In genomic region chr6:158818580-158819212, GRCh38 we compare ENCODE assay signal across 8 cellular contexts. TPM values are rescaled to one million over a fixed set of nuclear protein-coding genes. Genes with fewer than 3 reads are reported as not detected.
DNase-seq lines count a peak whose midpoint lies in the region; ATAC-seq and TF ChIP-seq lines count a peak whose summit lies in the region.

No MANE protein-coding gene starts in this region.

- no peaks in the 10 kb centered on the region for H3K27me3 Mint-ChIP-seq in activated T-helper 2 cell treated with anti-CD3 and anti-CD28 coated beads, Interferon-gamma antibody, Interleukin-2, Interleukin-4, amounts not matched to agents 10 μg/mL and 5 μg/mL and 100 μg/mL, durations not matched to agents 14 hours and 24 hours and 36 hours (ENCODE audit: low read depth)
- H3K27me3 Mint-ChIP-seq in neural crest cell (ENCODE audit: low read depth) = no peaks in the 10 kb centered on the region

- peaks cover 45% of the 10 kb centered on the region for H3K36me3 Mint-ChIP-seq in activated T-helper 2 cell treated with anti-CD3 and anti-CD28 coated beads, Interferon-gamma antibody, Interleukin-2, Interleukin-4, amounts not matched to agents 10 μg/mL and 5 μg/mL and 100 μg/mL, durations not matched to agents 14 hours and 24 hours and 36 hours (ENCODE audit: low read depth)
- H3K36me3 Mint-ChIP-seq in neural crest cell (ENCODE audit: low read depth) = peaks cover 8% of the 10 kb centered on the region

- intact Hi-C loops in activated T-helper 2 cell treated with anti-CD3 and anti-CD28 coated beads, Interferon-gamma antibody, Interleukin-2, Interleukin-4, amounts not matched to agents 10 μg/mL and 5 μg/mL and 100 μg/mL, durations not matched to agents 14 hours and 24 hours and 36 hours (cut with micrococcal nuclease) = loop anchor here (1.0 to 10.0 kb wide), 7 partner anchors 32 to 1196 kb away; partner anchors contain the start of gene TAGAP

- H3K4me1 Mint-ChIP-seq in activated T-helper 2 cell treated with anti-CD3 and anti-CD28 coated beads, Interferon-gamma antibody, Interleukin-2, Interleukin-4, amounts not matched to agents 10 μg/mL and 5 μg/mL and 100 μg/mL, durations not matched to agents 14 hours and 24 hours and 36 hours (ENCODE audit: low read depth) = peaks cover 48% of the 10 kb centered on the region
- peaks cover 44% of the 10 kb centered on the region for H3K4me1 Mint-ChIP-seq in neural crest cell

- no peaks in the 10 kb centered on the region for H3K9me3 Mint-ChIP-seq in activated T-helper 2 cell treated with anti-CD3 and anti-CD28 coated beads, Interferon-gamma antibody, Interleukin-2, Interleukin-4, amounts not matched to agents 10 μg/mL and 5 μg/mL and 100 μg/mL, durations not matched to agents 14 hours and 24 hours and 36 hours
- H3K9me3 Mint-ChIP-seq in neural crest cell = no peaks in the 10 kb centered on the region

- H3K36me3 ChIP-seq in BE2C (peaks cover 25% of the 10 kb centered on the region), Peyer's patch (peaks cover 0 to 12% (median 0%) of the 10 kb centered on the region in 3 donors), thoracic aorta (no peaks in the 10 kb centered on the region)

- peak; percentile 29 for ATAC-seq in HG03280 (IDR thresholded peaks at IDR 0.05; ENCODE audit: unreplicated experiment)
- peak; percentile 44 for ATAC-seq in thoracic aorta (ENCODE audit: insufficient number of reproducible peaks, low FRiP score, low read depth)

- H3K27ac ChIP-seq in Peyer's patch = peak overlapping the region; percentile 99 to 100 (median 99)
- peak overlapping the region; percentile 89 to 91 for H3K27ac ChIP-seq in thoracic aorta

- H3K4me1 ChIP-seq in BE2C = peaks cover 9% of the 10 kb centered on the region; the same call in 1 of the 2 replicates
- H3K4me1 ChIP-seq in Peyer's patch = peaks cover 0 to 30% (median 6%) of the 10 kb centered on the region in 4 donors
- peaks cover 11 to 37% of the 10 kb centered on the region in 2 donors for H3K4me1 ChIP-seq in thoracic aorta (ENCODE audit: control insufficient read depth in 1 of 2, low read depth in 2 of 2)

- H3K4me3 ChIP-seq in BE2C (ENCODE audit: low read depth, low read length) (peak overlapping the region; percentile 89), Peyer's patch (peak overlapping the region; percentile 75 to 96 (median 86)), fibroblast of the aortic adventitia (ENCODE audit: low read depth, low read length) (peak overlapping the region; percentile 82), thoracic aorta (peak overlapping the region; percentile 86)

- DNase-seq in BE2C = peak; percentile 72
- DNase-seq in GM19238 (ENCODE audit: insufficient read length, low spot score) = peak; percentile 73
- DNase-seq in Peyer's patch = peak; percentile 51 to 85 (median 83)
- peak; percentile 74 for DNase-seq in activated T-helper 2 cell treated with anti-CD3 and anti-CD28 coated beads, Interferon-gamma antibody, Interleukin-2, Interleukin-4, amounts not matched to agents 10 μg/mL and 5 μg/mL and 100 μg/mL, durations not matched to agents 14 hours and 24 hours and 36 hours (ENCODE audit: low spot score)
- peak; percentile 58 for DNase-seq in fibroblast of the aortic adventitia (ENCODE audit: low read depth)
- DNase-seq in neural crest cell (ENCODE audit: low read depth, low spot score) = peak; percentile 52
- DNase-seq in thoracic aorta (ENCODE audit: low spot score) = no peak

- no peak for TF ChIP-seq CTCF in BE2C (IDR thresholded peaks at IDR 0.05; ENCODE audit: low read depth, low read length)
- TF ChIP-seq CTCF in Peyer's patch (IDR thresholded peaks at IDR 0.05) = no peak
- no peak for TF ChIP-seq CTCF in fibroblast of the aortic adventitia (IDR thresholded peaks at IDR 0.05; ENCODE audit: insufficient read depth, low read length)
- no peak for TF ChIP-seq CTCF in neural crest cell (conservative IDR thresholded peaks at IDR 0.05)
- TF ChIP-seq CTCF in thoracic aorta (IDR thresholded peaks at IDR 0.05) = no peak

- TF ChIP-seq POLR2A in Peyer's patch (IDR thresholded peaks at IDR 0.05) = no peak

- peak overlapping the region; percentile 99 for H3K4me3 Mint-ChIP-seq in activated T-helper 2 cell treated with anti-CD3 and anti-CD28 coated beads, Interferon-gamma antibody, Interleukin-2, Interleukin-4, amounts not matched to agents 10 μg/mL and 5 μg/mL and 100 μg/mL, durations not matched to agents 14 hours and 24 hours and 36 hours (ENCODE audit: low read depth)
- peak overlapping the region; percentile 84 for H3K4me3 Mint-ChIP-seq in neural crest cell

- H3K27ac Mint-ChIP-seq in activated T-helper 2 cell treated with anti-CD3 and anti-CD28 coated beads, Interferon-gamma antibody, Interleukin-2, Interleukin-4, amounts not matched to agents 10 μg/mL and 5 μg/mL and 100 μg/mL, durations not matched to agents 14 hours and 24 hours and 36 hours = peak overlapping the region; percentile 62
- H3K27ac Mint-ChIP-seq in neural crest cell (ENCODE audit: unreplicated experiment) = no peak overlapping the region

- no peaks in the 10 kb centered on the region for H3K27me3 ChIP-seq in BE2C
- H3K27me3 ChIP-seq in Peyer's patch = no peaks in the 10 kb centered on the region
- no peaks in the 10 kb centered on the region for H3K27me3 ChIP-seq in thoracic aorta (replicated peaks; ENCODE audit: insufficient read depth)

- H3K9me3 ChIP-seq in BE2C = no peaks in the 10 kb centered on the region
- no peaks in the 10 kb centered on the region for H3K9me3 ChIP-seq in Peyer's patch
- H3K9me3 ChIP-seq in thoracic aorta = no peaks in the 10 kb centered on the region

RNA-seq across cellular contexts. Expression of gene EZR, which starts 0.5 kb away (rescaled TPM):
- polyA plus RNA-seq in BE2C (2012; ENCODE audit: insufficient read depth, insufficient read length, low read depth) = 63.8 TPM
- total RNA-seq in Peyer's patch (100 to 1,000 TPM; 201 to 515 (median 470) TPM), fibroblast of the aortic adventitia (ENCODE audit: low replicate concordance) (41.3 and 47.0 TPM in 2 replicates), neural crest cell (86.7 and 88.2 TPM in 2 replicates), thoracic aorta (10 to 100 TPM; 26.8 to 55.2 TPM)
- 204 and 206 TPM in 2 replicates for total RNA-seq in activated T-helper 2 cell treated with anti-CD3 and anti-CD28 coated beads, Interferon-gamma antibody, Interleukin-2, Interleukin-4, amounts not matched to agents 10 μg/mL and 5 μg/mL and 100 μg/mL, durations not matched to agents 14 hours and 24 hours and 36 hours
